Comparison of ENCODE assay signal across 1 cellular context in the genomic region with DNA sequence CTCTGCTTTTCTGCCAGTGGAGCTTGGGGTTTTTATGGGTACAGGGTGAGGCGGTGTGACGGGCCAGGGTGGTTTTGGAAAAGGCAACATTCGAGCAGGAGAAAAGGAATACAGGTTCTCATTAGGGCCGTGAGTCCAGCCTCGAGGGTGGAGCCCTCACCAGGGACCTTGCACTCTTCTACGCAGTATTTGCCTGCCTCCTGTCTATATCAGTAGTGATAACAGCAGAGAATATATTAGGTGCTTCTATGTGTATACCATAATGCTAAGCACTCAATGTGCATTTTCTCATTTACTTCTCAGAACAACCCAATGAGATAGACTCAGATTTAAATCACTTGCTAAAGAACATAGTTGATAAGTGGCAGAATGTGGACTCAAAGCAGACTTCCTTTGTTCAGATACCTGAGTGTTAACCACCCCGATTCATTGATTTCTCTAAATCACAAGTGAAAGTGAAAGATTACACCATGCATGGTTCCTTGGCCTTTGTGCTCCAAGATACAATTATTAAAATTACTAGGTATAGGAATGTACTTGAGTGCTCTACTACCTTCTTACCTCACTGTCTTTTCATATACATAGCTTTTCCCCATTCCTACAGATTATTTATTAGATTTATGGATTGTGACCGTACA.
TF ChIP-seq lines count a peak whose summit lies in the region.

No MANE protein-coding gene starts in this region.

TF ChIP-seq in HepG2, 621 proteins besides CTCF, POLR2A, EP300 and RAD21 (continued from another document):
- TF ChIP-seq, protein P1, sequence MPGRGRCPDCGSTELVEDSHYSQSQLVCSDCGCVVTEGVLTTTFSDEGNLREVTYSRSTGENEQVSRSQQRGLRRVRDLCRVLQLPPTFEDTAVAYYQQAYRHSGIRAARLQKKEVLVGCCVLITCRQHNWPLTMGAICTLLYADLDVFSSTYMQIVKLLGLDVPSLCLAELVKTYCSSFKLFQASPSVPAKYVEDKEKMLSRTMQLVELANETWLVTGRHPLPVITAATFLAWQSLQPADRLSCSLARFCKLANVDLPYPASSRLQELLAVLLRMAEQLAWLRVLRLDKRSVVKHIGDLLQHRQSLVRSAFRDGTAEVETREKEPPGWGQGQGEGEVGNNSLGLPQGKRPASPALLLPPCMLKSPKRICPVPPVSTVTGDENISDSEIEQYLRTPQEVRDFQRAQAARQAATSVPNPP (CRISPR knock-in tag; IDR thresholded peaks at IDR 0.05): no peak
- TF ChIP-seq HNRNPUL1 (IDR thresholded peaks at IDR 0.05; ENCODE audit: low read depth, low read length): no peak
TF ChIP-seq in HepG2: peak in this region for 0.
